In the genomic region with DNA sequence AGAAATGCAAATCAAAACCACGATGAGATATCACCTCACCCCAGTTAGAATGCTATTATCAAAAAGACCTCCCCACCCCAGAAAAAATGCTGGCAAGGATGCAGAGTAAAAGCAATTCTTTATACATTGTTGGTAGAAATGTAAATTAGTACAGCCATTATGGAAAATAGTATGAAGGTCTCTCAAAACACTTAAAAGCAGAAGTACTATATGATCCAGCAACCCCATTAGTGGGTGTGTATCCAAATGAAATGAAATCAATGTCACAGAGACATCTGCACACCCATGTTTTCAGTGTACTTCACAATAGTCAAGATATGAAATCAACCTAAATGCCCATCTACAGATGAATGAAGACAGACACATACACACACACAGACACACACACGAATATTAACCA, we compare ENCODE assay signal across 29 cellular contexts.
"Had no signal": no experiment of that assay in that cellular context is flagged by ENCODE, and none has a peak within 500 bp of the region (broad histone marks: within the 10 kb centered on the region; RNA-seq: fewer than 3 reads in every experiment).

No MANE protein-coding gene starts in this region.

- H3K4me2 ChIP-seq: hepatocyte had no signal

- H3K27me3 Mint-ChIP-seq: activated CD8-positive, alpha-beta T cell treated with anti-CD3 and anti-CD28 coated beads for 36 hours; naive thymus-derived CD4-positive, alpha-beta T cell; stimulated activated naive CD8-positive, alpha-beta T cell treated with anti-CD3 and anti-CD28 coated beads, Interleukin-15, Interleukin-2, amounts not matched to agents 100 ng/mL and 50 ng/mL, for 24 hours; T-helper 17 cell had no signal

- H3K4me3 Mint-ChIP-seq: activated CD8-positive, alpha-beta T cell treated with anti-CD3 and anti-CD28 coated beads for 36 hours; naive thymus-derived CD4-positive, alpha-beta T cell; stimulated activated naive CD8-positive, alpha-beta T cell treated with anti-CD3 and anti-CD28 coated beads, Interleukin-15, Interleukin-2, amounts not matched to agents 100 ng/mL and 50 ng/mL, for 24 hours; T-helper 17 cell; WTC11 had no signal

- H3K9me3 ChIP-seq: gastrocnemius medialis, ovary, thoracic aorta had no signal

- H2AFZ ChIP-seq: hepatocyte had no signal

- H3K79me2 ChIP-seq: hepatocyte had no signal

- H3K27ac ChIP-seq: gastrocnemius medialis, hepatocyte, ovary, skin epidermis, thoracic aorta had no signal

- DNase-seq: activated CD4-positive, alpha-beta T cell treated with anti-CD3 and anti-CD28 coated beads, Interleukin-2, amount 50 U/mL, for 1 hour; activated CD8-positive, alpha-beta T cell treated with anti-CD3 and anti-CD28 coated beads for 36 hours; activated naive CD4-positive, alpha-beta T cell; activated T-cell treated with anti-CD3 and anti-CD28 coated beads, Interleukin-2, amount 50 U/mL, for 48 hours; effector CD8-positive, alpha-beta T cell; gastrocnemius medialis; glutamatergic neuron; left cardiac atrium; left ventricle myocardium superior; naive thymus-derived CD4-positive, alpha-beta T cell; ovary; retina; stimulated activated CD4-positive, alpha-beta T cell treated with anti-CD3 and anti-CD28 coated beads, Interleukin-12 subunit alpha, Interleukin-12 subunit beta, amount 100 ng/mL, for 4 hours; stimulated activated CD4-positive, alpha-beta T cell treated with anti-CD3 and anti-CD28 coated beads, Interleukin-4, amount 100 ng/mL, for 1 hour; T-helper 17 cell; T1000; trophoblast cell had no signal

- H3K36me3 ChIP-seq: gastrocnemius medialis, ovary, thoracic aorta had no signal

- H3K27me3 ChIP-seq: gastrocnemius medialis, hepatocyte, ovary had no signal

- H3K36me3 Mint-ChIP-seq: activated naive CD4-positive, alpha-beta T cell treated with anti-CD3 and anti-CD28 coated beads, Interleukin-2, amount 50 U/mL, for 72 hours; WTC11 had no signal

- FAIRE-seq: colon, keratinocyte, urothelium cell line had no signal

- H3K27ac Mint-ChIP-seq: activated CD8-positive, alpha-beta T cell treated with anti-CD3 and anti-CD28 coated beads for 36 hours; activated naive CD4-positive, alpha-beta T cell treated with anti-CD3 and anti-CD28 coated beads, Interleukin-2, amount 50 U/mL, for 72 hours; activated T-helper 2 cell treated with anti-CD3 and anti-CD28 coated beads, Interferon-gamma antibody, Interleukin-2, Interleukin-4, amounts not matched to agents 10 μg/mL and 5 μg/mL and 100 μg/mL, durations not matched to agents 14 hours and 24 hours and 36 hours; naive thymus-derived CD4-positive, alpha-beta T cell; progenitor cell of endocrine pancreas; stimulated activated naive CD8-positive, alpha-beta T cell treated with anti-CD3 and anti-CD28 coated beads, Interleukin-15, Interleukin-2, amounts not matched to agents 100 ng/mL and 50 ng/mL, for 24 hours; T-helper 17 cell; WTC11 had no signal

- H3K4me1 ChIP-seq: gastrocnemius medialis had no signal

- H3K4me3 ChIP-seq: gastrocnemius medialis, hepatocyte, ovary, skin epidermis, thoracic aorta had no signal

- ATAC-seq: activated CD8-positive, alpha-beta T cell treated with anti-CD3 and anti-CD28 coated beads for 36 hours; activated naive CD4-positive, alpha-beta T cell treated with anti-CD3 and anti-CD28 coated beads, Interleukin-2, amount 50 U/mL, for 72 hours; gastrocnemius medialis; left cardiac atrium; left ventricle myocardium superior; naive thymus-derived CD4-positive, alpha-beta T cell; sciatic nerve; T-helper 17 cell; WTC11 had no signal

- H3K9me3 Mint-ChIP-seq: activated CD8-positive, alpha-beta T cell treated with anti-CD3 and anti-CD28 coated beads for 36 hours; activated T-helper 2 cell treated with anti-CD3 and anti-CD28 coated beads, Interferon-gamma antibody, Interleukin-2, Interleukin-4, amounts not matched to agents 10 μg/mL and 5 μg/mL and 100 μg/mL, durations not matched to agents 14 hours and 24 hours and 36 hours; naive thymus-derived CD4-positive, alpha-beta T cell; stimulated activated naive CD8-positive, alpha-beta T cell treated with anti-CD3 and anti-CD28 coated beads, Interleukin-15, Interleukin-2, amounts not matched to agents 100 ng/mL and 50 ng/mL, for 24 hours; WTC11 had no signal
